1 cellular context compared by ENCODE assay signal in the genomic region with DNA sequence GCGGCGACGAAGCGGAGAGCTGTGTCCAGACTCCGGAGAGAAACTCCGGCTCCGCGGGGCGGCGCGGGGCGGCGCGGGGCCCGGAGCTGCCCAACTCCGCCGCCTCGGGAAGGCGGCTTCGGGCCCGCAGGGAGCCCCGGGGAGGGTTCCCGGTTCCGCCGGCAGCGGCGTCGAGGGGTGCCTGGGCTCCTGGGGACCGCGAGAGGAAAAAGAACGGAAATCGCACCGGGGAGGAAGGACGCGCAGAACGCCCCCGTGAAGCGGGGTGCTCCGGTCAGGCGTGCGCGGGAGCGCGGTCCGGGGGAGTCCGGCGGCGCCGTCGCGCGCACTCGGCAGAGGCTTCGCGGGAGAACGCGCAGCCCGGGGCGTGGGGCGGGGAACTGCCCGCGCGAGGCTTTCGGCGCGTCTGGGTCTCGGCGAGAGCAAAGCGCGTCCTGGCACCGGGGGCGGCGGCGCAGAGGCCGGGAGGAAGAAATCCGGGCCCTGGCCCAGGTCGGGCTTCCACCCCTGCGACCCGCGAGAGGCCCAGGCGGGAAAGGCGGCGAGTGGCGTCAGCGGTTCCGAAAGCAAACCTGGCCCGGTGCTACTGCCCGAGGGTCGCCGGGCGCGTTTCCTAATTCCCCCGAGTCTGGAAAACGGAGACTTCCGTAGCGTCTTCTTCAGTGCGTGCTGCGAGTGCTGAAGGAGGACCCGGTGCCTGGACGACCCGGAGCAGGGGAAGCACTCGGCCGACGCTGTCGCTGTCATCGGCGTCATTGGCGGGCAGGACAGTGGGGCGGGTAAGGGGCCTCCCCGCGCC.
TF ChIP-seq lines count a peak whose summit lies in the region.

No MANE protein-coding gene starts in this region.

TF ChIP-seq in K562, 482 proteins besides CTCF, POLR2A, EP300 and RAD21 (continued from another document):
- TF ChIP-seq POLR2G (IDR thresholded peaks at IDR 0.05; ENCODE audit: low read depth, low read length) = peak; percentile 29; the same call in 1 of the 2 replicates
- TF ChIP-seq CBX2 (IDR thresholded peaks at IDR 0.05; ENCODE audit: insufficient read depth, low read length, poor library complexity, severe bottlenecking) = peak; percentile 4
- TF ChIP-seq, protein P1, sequence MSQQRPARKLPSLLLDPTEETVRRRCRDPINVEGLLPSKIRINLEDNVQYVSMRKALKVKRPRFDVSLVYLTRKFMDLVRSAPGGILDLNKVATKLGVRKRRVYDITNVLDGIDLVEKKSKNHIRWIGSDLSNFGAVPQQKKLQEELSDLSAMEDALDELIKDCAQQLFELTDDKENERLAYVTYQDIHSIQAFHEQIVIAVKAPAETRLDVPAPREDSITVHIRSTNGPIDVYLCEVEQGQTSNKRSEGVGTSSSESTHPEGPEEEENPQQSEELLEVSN (IDR thresholded peaks at IDR 0.05; ENCODE audit: borderline replicate concordance in 1 of 2, extremely low read depth in 1 of 2, insufficient read depth in 1 of 2, insufficient read length in 1 of 2, low read depth in 1 of 2, low read length in 1 of 2, poor library complexity in 1 of 2, severe bottlenecking in 1 of 2) = peak in 1 of 2 experiments; percentile 76
- peak; percentile 47; the same call in 1 of the 2 replicates for TF ChIP-seq SAFB (IDR thresholded peaks at IDR 0.05; ENCODE audit: borderline replicate concordance, low read depth, low read length)
- TF ChIP-seq ZFP36 (IDR thresholded peaks at IDR 0.05; ENCODE audit: low read depth, low read length, partially characterized antibody) = peak; percentile 9
- TF ChIP-seq NRF1 (conservative IDR thresholded peaks at IDR 0.05 in 1 of 2, IDR thresholded peaks at IDR 0.05 in 1 of 2) = peak in 1 of 2 experiments; percentile 35; a peak in 2 of 4 replicates
- TF ChIP-seq MGA (IDR thresholded peaks at IDR 0.05) = peak; percentile 52; the same call in 1 of the 2 replicates
- peak; percentile 23; the same call in 1 of the 2 replicates for TF ChIP-seq PHF8 (IDR thresholded peaks at IDR 0.05; ENCODE audit: borderline replicate concordance, low read length)
- peak; percentile 39; the same call in 1 of the 2 replicates for TF ChIP-seq RBFOX2 (IDR thresholded peaks at IDR 0.05; ENCODE audit: low read depth, low read length)
- TF ChIP-seq CREM (IDR thresholded peaks at IDR 0.05; ENCODE audit: low read depth) = peak; percentile 33; the same call in 1 of the 2 replicates
- TF ChIP-seq, protein P2, sequence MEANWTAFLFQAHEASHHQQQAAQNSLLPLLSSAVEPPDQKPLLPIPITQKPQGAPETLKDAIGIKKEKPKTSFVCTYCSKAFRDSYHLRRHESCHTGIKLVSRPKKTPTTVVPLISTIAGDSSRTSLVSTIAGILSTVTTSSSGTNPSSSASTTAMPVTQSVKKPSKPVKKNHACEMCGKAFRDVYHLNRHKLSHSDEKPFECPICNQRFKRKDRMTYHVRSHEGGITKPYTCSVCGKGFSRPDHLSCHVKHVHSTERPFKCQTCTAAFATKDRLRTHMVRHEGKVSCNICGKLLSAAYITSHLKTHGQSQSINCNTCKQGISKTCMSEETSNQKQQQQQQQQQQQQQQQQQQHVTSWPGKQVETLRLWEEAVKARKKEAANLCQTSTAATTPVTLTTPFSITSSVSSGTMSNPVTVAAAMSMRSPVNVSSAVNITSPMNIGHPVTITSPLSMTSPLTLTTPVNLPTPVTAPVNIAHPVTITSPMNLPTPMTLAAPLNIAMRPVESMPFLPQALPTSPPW (CRISPR knock-in tag; IDR thresholded peaks at IDR 0.05) = 0 out of 2 replicates have a peak, but pooled peaks have one; percentile 34
